Comparison of ENCODE assay signal across 1 cellular context in the genomic region with DNA sequence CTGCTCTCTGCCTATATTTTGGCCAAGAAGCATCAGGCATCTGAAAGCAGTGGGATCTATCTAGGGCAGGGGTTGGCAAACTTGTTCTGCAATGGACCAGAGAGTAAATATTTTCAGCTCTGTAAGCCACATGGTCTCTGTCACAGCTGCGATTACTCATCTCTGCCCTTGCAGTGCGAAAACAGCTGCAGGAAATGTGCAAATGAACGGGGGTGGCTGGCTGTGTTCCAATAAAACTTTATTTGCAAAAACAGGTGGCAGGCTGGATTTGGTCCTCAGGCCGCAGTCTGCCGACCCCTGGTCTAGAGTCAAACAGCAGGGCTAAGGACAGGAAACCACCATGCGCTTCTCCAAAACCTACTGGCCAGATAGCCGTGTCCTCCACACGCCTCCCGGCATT.
TF ChIP-seq lines count a peak whose summit lies in the region.

No MANE protein-coding gene starts in this region.

TF ChIP-seq in GM23338, 12 proteins besides CTCF, POLR2A, EP300 and RAD21 (continued from another document):
- TF ChIP-seq, protein P1, sequence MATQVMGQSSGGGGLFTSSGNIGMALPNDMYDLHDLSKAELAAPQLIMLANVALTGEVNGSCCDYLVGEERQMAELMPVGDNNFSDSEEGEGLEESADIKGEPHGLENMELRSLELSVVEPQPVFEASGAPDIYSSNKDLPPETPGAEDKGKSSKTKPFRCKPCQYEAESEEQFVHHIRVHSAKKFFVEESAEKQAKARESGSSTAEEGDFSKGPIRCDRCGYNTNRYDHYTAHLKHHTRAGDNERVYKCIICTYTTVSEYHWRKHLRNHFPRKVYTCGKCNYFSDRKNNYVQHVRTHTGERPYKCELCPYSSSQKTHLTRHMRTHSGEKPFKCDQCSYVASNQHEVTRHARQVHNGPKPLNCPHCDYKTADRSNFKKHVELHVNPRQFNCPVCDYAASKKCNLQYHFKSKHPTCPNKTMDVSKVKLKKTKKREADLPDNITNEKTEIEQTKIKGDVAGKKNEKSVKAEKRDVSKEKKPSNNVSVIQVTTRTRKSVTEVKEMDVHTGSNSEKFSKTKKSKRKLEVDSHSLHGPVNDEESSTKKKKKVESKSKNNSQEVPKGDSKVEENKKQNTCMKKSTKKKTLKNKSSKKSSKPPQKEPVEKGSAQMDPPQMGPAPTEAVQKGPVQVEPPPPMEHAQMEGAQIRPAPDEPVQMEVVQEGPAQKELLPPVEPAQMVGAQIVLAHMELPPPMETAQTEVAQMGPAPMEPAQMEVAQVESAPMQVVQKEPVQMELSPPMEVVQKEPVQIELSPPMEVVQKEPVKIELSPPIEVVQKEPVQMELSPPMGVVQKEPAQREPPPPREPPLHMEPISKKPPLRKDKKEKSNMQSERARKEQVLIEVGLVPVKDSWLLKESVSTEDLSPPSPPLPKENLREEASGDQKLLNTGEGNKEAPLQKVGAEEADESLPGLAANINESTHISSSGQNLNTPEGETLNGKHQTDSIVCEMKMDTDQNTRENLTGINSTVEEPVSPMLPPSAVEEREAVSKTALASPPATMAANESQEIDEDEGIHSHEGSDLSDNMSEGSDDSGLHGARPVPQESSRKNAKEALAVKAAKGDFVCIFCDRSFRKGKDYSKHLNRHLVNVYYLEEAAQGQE (IDR thresholded peaks at IDR 0.05; ENCODE audit: unreplicated experiment) = no peak
- TF ChIP-seq POLR2AphosphoS5 (IDR thresholded peaks at IDR 0.05; ENCODE audit: low read depth) (no peak), NANOG (IDR thresholded peaks at IDR 0.05; ENCODE audit: borderline replicate concordance) (no peak)
